8 cellular contexts compared by ENCODE assay signal in the genomic region with DNA sequence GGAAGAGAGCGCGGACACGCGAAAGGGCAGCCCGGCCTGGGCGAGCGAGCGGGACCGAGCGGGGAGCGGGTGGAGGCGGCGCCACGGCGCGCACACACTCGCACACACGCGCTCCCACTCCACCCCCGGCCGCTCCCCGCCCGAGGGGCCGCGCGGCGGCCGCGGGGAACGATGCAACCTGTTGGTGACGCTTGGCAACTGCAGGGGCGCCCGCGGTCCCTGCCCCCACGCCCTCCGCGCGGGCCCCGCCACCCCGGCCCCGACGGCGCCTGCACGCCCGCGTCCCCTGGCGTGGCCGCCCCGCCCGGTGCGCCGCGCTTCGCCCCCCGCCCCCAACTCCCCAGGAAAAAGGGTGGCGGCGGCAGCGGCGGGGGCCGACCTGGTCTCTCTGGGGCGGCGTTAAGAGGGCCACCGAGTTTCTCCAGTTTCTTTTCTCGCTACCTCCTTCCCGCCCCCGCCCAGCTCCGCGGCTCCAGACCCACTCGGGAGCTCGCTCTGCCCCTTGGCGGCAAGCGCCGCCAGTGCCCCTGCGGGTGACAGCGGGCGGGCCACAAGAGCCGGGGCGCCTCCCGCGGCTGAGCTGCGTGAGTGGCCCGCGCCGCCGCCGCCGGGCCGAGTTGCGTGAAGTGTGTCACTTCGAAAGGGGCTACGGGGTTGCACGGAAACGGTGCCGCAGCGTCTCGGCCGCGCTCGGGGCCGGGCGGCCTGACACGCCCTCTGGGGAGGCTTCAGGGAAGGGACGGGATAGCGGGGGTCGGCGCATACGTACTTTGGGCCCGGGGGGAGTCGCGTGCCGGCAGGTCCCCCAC. TPM values are rescaled to one million over a fixed set of nuclear protein-coding genes. Genes with fewer than 3 reads are reported as not detected.
DNase-seq lines count a peak whose midpoint lies in the region; ATAC-seq and TF ChIP-seq lines count a peak whose summit lies in the region.

A gene (minus strand): TSS at position 80 of the 809 bp plus-strand sequence. CDS start 2,847 bp downstream, outside the sequence.

- peak within 1 kb of the TSS; percentile 89 for H3K4me3 ChIP-seq in ACC112 (ENCODE audit: low read depth, low read length)
- H3K4me3 ChIP-seq in colonic mucosa: peak within 1 kb of the TSS; percentile 58

- H3K9ac ChIP-seq in colonic mucosa (ENCODE audit: low read depth in 2 of 2, low read length in 2 of 2): peak within 1 kb of the TSS; percentile 73 to 80

- ATAC-seq in GM18505 (IDR thresholded peaks at IDR 0.05; ENCODE audit: unreplicated experiment) (peak; percentile 64), HG02981 (IDR thresholded peaks at IDR 0.05; ENCODE audit: unreplicated experiment) (peak; percentile 56)

- no peaks in the 10 kb centered on the region for H3K9me3 ChIP-seq in colonic mucosa

- no peaks in the 10 kb centered on the region for H3K36me3 ChIP-seq in ACC112 (ENCODE audit: insufficient read depth, low read length)
- no peaks in the 10 kb centered on the region for H3K36me3 ChIP-seq in colonic mucosa

- H2AFZ ChIP-seq in ACC112 (ENCODE audit: low read length, unreplicated experiment): peak within 1 kb of the TSS; percentile 61

- peaks cover 47% of the 10 kb centered on the region for H3K79me2 ChIP-seq in ACC112 (ENCODE audit: control insufficient read depth, insufficient read depth, low read length, unreplicated experiment)

- intact Hi-C loops in colonic mucosa (cut with DNase I): loop anchor here (10.0 kb wide), 2 partner anchors 389 to 421 kb away; no protein-coding TSS in a partner anchor

- H3K27me3 ChIP-seq in ACC112 (ENCODE audit: insufficient read depth, low read length): no peaks in the 10 kb centered on the region
- no peaks in the 10 kb centered on the region for H3K27me3 ChIP-seq in colonic mucosa

- H3K4me1 ChIP-seq in ACC112 (ENCODE audit: control insufficient read depth, insufficient read depth, low read length, unreplicated experiment): no peaks in the 10 kb centered on the region
- no peaks in the 10 kb centered on the region for H3K4me1 ChIP-seq in colonic mucosa

- H3K27ac ChIP-seq in ACC112 (ENCODE audit: low read depth, low read length) (peak within 1 kb of the TSS; percentile 98), colonic mucosa (peak within 1 kb of the TSS; percentile 98)

- TF ChIP-seq CTCF in colonic mucosa (IDR thresholded peaks at IDR 0.05): peak; percentile 34

- peak; percentile 20 for DNase-seq in NCI-H2227 treated with DMSO at 0.1 percent for 48 hours (lab: John Stamatoyannopoulos, UW)
- DNase-seq in activated CD4-positive, alpha-beta T cell treated with anti-CD3 and anti-CD28 coated beads for 4 hours: peak; percentile 84 to 89
- peak; percentile 81 for DNase-seq in colonic mucosa
- DNase-seq in left kidney (ENCODE audit: low read depth, low spot score): peak; percentile 88
- peak; percentile 83 to 84 for DNase-seq in stimulated activated CD4-positive, alpha-beta T cell treated with anti-CD3 and anti-CD28 coated beads, Interleukin-2, amount 100 ng/mL, for 24 hours

- TF ChIP-seq POLR2A in GM18505 (IDR thresholded peaks at IDR 0.05; ENCODE audit: borderline replicate concordance, extremely low read depth, insufficient read depth, insufficient read length): peak; percentile 63

RNA-seq across cellular contexts. Expression of the gene that starts here (rescaled TPM):
- 10 to 100 TPM; 13.0 to 23.5 TPM for total RNA-seq in colonic mucosa

Comparison
In these comparisons a context has a peak if more than half of its experiments do, and no peak if none do; other contexts are left out.
1. Peak in every context shown above with its lines: DNase-seq, ATAC-seq, H3K4me3 ChIP-seq and H3K27ac ChIP-seq.
2. DNase-seq: peak in every context shown above with its lines; median percentile 88 in left kidney; 86 in activated CD4-positive, alpha-beta T cell treated with anti-CD3 and anti-CD28 coated beads for 4 hours; 84 in stimulated activated CD4-positive, alpha-beta T cell treated with anti-CD3 and anti-CD28 coated beads, Interleukin-2, amount 100 ng/mL, for 24 hours; 81 in colonic mucosa; 20 in NCI-H2227 treated with DMSO at 0.1 percent for 48 hours.